ENCODE assay signal across 8 cellular contexts in genomic region chr20:16801919-16802651, GRCh38. TPM values are rescaled to one million over a fixed set of nuclear protein-coding genes. Genes with fewer than 3 reads are reported as not detected.
DNase-seq lines count a peak whose midpoint lies in the region; TF ChIP-seq lines count a peak whose summit lies in the region.

No MANE protein-coding gene starts in this region.

- no peaks in the 10 kb centered on the region for H3K36me3 Mint-ChIP-seq in activated naive CD4-positive, alpha-beta T cell treated with anti-CD3 and anti-CD28 coated beads for 36 hours (ENCODE audit: low read depth)

- no peak overlapping the region for H3K27ac Mint-ChIP-seq in activated naive CD4-positive, alpha-beta T cell treated with anti-CD3 and anti-CD28 coated beads for 36 hours

- CTCF ChIA-PET in activated naive CD4-positive, alpha-beta T cell treated with anti-CD3 and anti-CD28 coated beads for 36 hours (lab: Charles Lee), result interaction anchor here (0.6 to 7.9 kb wide), 15 partner anchors 9 to 703 kb away, joined by 3 to 118 read pairs (median 4); no protein-coding TSS in a partner anchor

- TF ChIP-seq CTCF in GM20000 (IDR thresholded peaks at IDR 0.05; ENCODE audit: extremely low read depth, missing control alignments) (peak; percentile 59), LNCAP (IDR thresholded peaks at IDR 0.05) (peak; percentile 93)

- no peak overlapping the region for H3K4me3 Mint-ChIP-seq in activated naive CD4-positive, alpha-beta T cell treated with anti-CD3 and anti-CD28 coated beads for 36 hours

- DNase-seq in COLO829 (ENCODE audit: low spot score), result peak; percentile 29
- peak; percentile 21 for DNase-seq in GM20000 (ENCODE audit: low spot score)
- peak; percentile 72 for DNase-seq in RKO (ENCODE audit: low spot score)
- DNase-seq in activated naive CD4-positive, alpha-beta T cell treated with anti-CD3 and anti-CD28 coated beads for 36 hours, result peak; percentile 78
- DNase-seq in head of caudate nucleus, result peak; percentile 45 to 92 (median 80)
- peak; percentile 71 for DNase-seq in retina
- DNase-seq in cerebellar nuclear complex (lab: John Stamatoyannopoulos, UW), result no peak

- no peaks in the 10 kb centered on the region for H3K9me3 Mint-ChIP-seq in activated naive CD4-positive, alpha-beta T cell treated with anti-CD3 and anti-CD28 coated beads for 36 hours

- intact Hi-C loops in activated naive CD4-positive, alpha-beta T cell treated with anti-CD3 and anti-CD28 coated beads for 36 hours (cut with micrococcal nuclease), result loop anchor here (1.0 kb wide), 1 partner anchor 19 kb away; no protein-coding TSS in a partner anchor
- intact Hi-C loops in head of caudate nucleus (cut with DNase I), result loop anchor here (2.0 kb wide), 1 partner anchor 629 kb away; no protein-coding TSS in a partner anchor

- peaks cover 46% of the 10 kb centered on the region for H3K27me3 Mint-ChIP-seq in activated naive CD4-positive, alpha-beta T cell treated with anti-CD3 and anti-CD28 coated beads for 36 hours (ENCODE audit: low read depth)

- no peaks in the 10 kb centered on the region for H3K4me1 Mint-ChIP-seq in activated naive CD4-positive, alpha-beta T cell treated with anti-CD3 and anti-CD28 coated beads for 36 hours (ENCODE audit: low read depth)

RNA-seq across cellular contexts. Expression of gene OTOR, which starts 53.9 kb away (rescaled TPM):
- not detected for total RNA-seq in activated naive CD4-positive, alpha-beta T cell treated with anti-CD3 and anti-CD28 coated beads for 36 hours

Comparison
In these comparisons a context has a peak if more than half of its experiments do, and no peak if none do; other contexts are left out.
1. DNase-seq: peak in COLO829 (single experiment), GM20000 (single experiment), RKO (single experiment), activated naive CD4-positive, alpha-beta T cell treated with anti-CD3 and anti-CD28 coated beads for 36 hours (single experiment), head of caudate nucleus (42 of 42) and retina (single experiment); none in cerebellar nuclear complex (0 of 2).